ENCODE assay signal across 5 cellular contexts in genomic region chr5:176389769-176390123, GRCh38. TPM values are rescaled to one million over a fixed set of nuclear protein-coding genes. Genes with fewer than 3 reads are reported as not detected.
DNase-seq lines count a peak whose midpoint lies in the region; FAIRE-seq and TF ChIP-seq lines count a peak whose summit lies in the region.
"Not testable (repeated sequence)": the region's sequence is repeated elsewhere in the genome, so short reads cannot be mapped to it uniquely, and the experiment has no call there.

No MANE protein-coding gene starts in this region.

- not testable (repeated sequence) for H3K4me1 ChIP-seq in colonic mucosa
- H3K4me1 ChIP-seq in keratinocyte (ENCODE audit: control insufficient read depth, extremely low read depth, insufficient read depth, low read length), result peaks cover 18% of the 10 kb centered on the region

- not testable (repeated sequence) for FAIRE-seq in keratinocyte (lab: Jason Lieb, UNC)

- not testable (repeated sequence) for H2AFZ ChIP-seq in keratinocyte (ENCODE audit: control insufficient read depth, low read length)

- CTCF ChIA-PET in activated CD4-positive, alpha-beta T cell treated with anti-CD3 and anti-CD28 coated beads, Interleukin-2, amount 10 ng/mL, durations not matched to agents 7 days and 5 days (lab: Charles Lee), result interaction anchor here (0.7 to 1.1 kb wide), 2 partner anchors 58 to 1054 kb away, joined by 3 to 8 read pairs; no protein-coding TSS in a partner anchor

- H3K9me3 ChIP-seq in colonic mucosa; keratinocyte (ENCODE audit: control insufficient read depth, low read depth, low read length): not testable (repeated sequence)

- H4K20me1 ChIP-seq in keratinocyte (ENCODE audit: control insufficient read depth, extremely low read depth, insufficient read depth, low read length), result not testable (repeated sequence)

- H3K27ac ChIP-seq in HL-60 (replicated peaks) (peak overlapping the region; percentile 97), colonic mucosa (peak overlapping the region; percentile 91), keratinocyte (ENCODE audit: control insufficient read depth, insufficient read depth, low read length) (peak overlapping the region; percentile 93)

- peaks cover 42% of the 10 kb centered on the region for H3K36me3 Mint-ChIP-seq in activated CD4-positive, alpha-beta T cell treated with anti-CD3 and anti-CD28 coated beads, Interleukin-2, amount 10 ng/mL, durations not matched to agents 7 days and 5 days (ENCODE audit: low read depth)

- peak overlapping the region; percentile 92 for H3K4me2 ChIP-seq in keratinocyte (ENCODE audit: control insufficient read depth, extremely low read depth, insufficient read depth, low read depth, low read length)

- H3K9ac ChIP-seq in colonic mucosa (ENCODE audit: low read depth in 2 of 2, low read length in 2 of 2) (peak overlapping the region in 1 of 2 donors; percentile 97), keratinocyte (ENCODE audit: control insufficient read depth, extremely low read depth, insufficient read depth, low read length) (peak overlapping the region; percentile 92)

- not testable (repeated sequence) for H3K27me3 ChIP-seq in HL-60 (ENCODE audit: insufficient read depth, poor library complexity, severe bottlenecking); colonic mucosa; keratinocyte (ENCODE audit: control insufficient read depth, extremely low read depth, insufficient read depth, low read length)

- H3K4me1 Mint-ChIP-seq in activated CD4-positive, alpha-beta T cell treated with anti-CD3 and anti-CD28 coated beads, Interleukin-2, amount 10 ng/mL, durations not matched to agents 7 days and 5 days, result peaks cover 39% of the 10 kb centered on the region

- H3K36me3 ChIP-seq in colonic mucosa, result not testable (repeated sequence)
- peaks cover 43 to 61% of the 10 kb centered on the region in 2 experiments for H3K36me3 ChIP-seq in keratinocyte (ENCODE audit: control insufficient read depth in 2 of 2, extremely low read depth in 1 of 2, insufficient read depth in 2 of 2, low read length in 2 of 2)

- H3K27ac Mint-ChIP-seq in activated CD4-positive, alpha-beta T cell treated with anti-CD3 and anti-CD28 coated beads, Interleukin-2, amount 10 ng/mL, durations not matched to agents 7 days and 5 days, result peak overlapping the region; percentile 98

- peaks cover 39% of the 10 kb centered on the region for H3K79me2 ChIP-seq in keratinocyte (ENCODE audit: control insufficient read depth, insufficient read depth, low read length)

- not testable (repeated sequence) for H3K9me1 ChIP-seq in keratinocyte (ENCODE audit: control insufficient read depth, extremely low read depth, insufficient read depth, low read length)

- TF ChIP-seq CTCF in HL-60 (IDR thresholded peaks at IDR 0.05; ENCODE audit: insufficient read depth, low read length); colonic mucosa (IDR thresholded peaks at IDR 0.05); keratinocyte (optimal IDR thresholded peaks at IDR 0.05 in 1 of 3, IDR thresholded peaks at IDR 0.05 in 1 of 3, conservative IDR thresholded peaks at IDR 0.05 in 1 of 3; ENCODE audit: extremely low read depth in 1 of 3, insufficient read depth in 2 of 3, low read length in 3 of 3): not testable (repeated sequence)

- POLR2A ChIA-PET in activated CD4-positive, alpha-beta T cell treated with anti-CD3 and anti-CD28 coated beads, Interleukin-2, amount 10 ng/mL, durations not matched to agents 7 days and 5 days (lab: Charles Lee), result interaction anchor here (0.7 kb wide), 1 partner anchor 35 kb away, joined by 4 read pairs; no protein-coding TSS in a partner anchor

- H3K27me3 Mint-ChIP-seq in activated CD4-positive, alpha-beta T cell treated with anti-CD3 and anti-CD28 coated beads, Interleukin-2, amount 10 ng/mL, durations not matched to agents 7 days and 5 days, result not testable (repeated sequence)

- not testable (repeated sequence) for DNase-seq in HL-60 (ENCODE audit: low read depth in 1 of 2, low spot score in 1 of 2); activated CD4-positive, alpha-beta T cell treated with anti-CD3 and anti-CD28 coated beads, Interleukin-2, amount 10 ng/mL, durations not matched to agents 7 days and 5 days; colonic mucosa; keratinocyte (ENCODE audit: low read depth, low spot score)
- DNase-seq in posterior vena cava (ENCODE audit: low spot score), result peak; percentile 47

- peak overlapping the region; percentile 91 for H3K4me3 ChIP-seq in HL-60 (replicated peaks; ENCODE audit: insufficient read depth, low read length)
- peak overlapping the region; percentile 92 for H3K4me3 ChIP-seq in colonic mucosa
- H3K4me3 ChIP-seq in keratinocyte (ENCODE audit: control insufficient read depth in 2 of 3, extremely low read depth in 1 of 3, insufficient read depth in 2 of 3, low read depth in 1 of 3, low read length in 3 of 3), result peak overlapping the region; percentile 78 to 90 (median 83)

- H3K9me3 Mint-ChIP-seq in activated CD4-positive, alpha-beta T cell treated with anti-CD3 and anti-CD28 coated beads, Interleukin-2, amount 10 ng/mL, durations not matched to agents 7 days and 5 days, result not testable (repeated sequence)

- peak overlapping the region; percentile 95 for H3K4me3 Mint-ChIP-seq in activated CD4-positive, alpha-beta T cell treated with anti-CD3 and anti-CD28 coated beads, Interleukin-2, amount 10 ng/mL, durations not matched to agents 7 days and 5 days

- dilution Hi-C loops in keratinocyte (cut with MboI; ENCODE audit: extremely low pct_ligation_motif_present, low sequenced_read_pairs), result not testable (repeated sequence)

- intact Hi-C loops in colonic mucosa (cut with DNase I); posterior vena cava (cut with DNase I): not testable (repeated sequence)

RNA-seq across cellular contexts. Expression of gene HIGD2A, which starts 1.2 kb away (rescaled TPM):
- 100 to 1,000 TPM; 143 to 150 TPM for total RNA-seq in activated CD4-positive, alpha-beta T cell treated with anti-CD3 and anti-CD28 coated beads, Interleukin-2, amount 10 ng/mL, durations not matched to agents 7 days and 5 days
- total RNA-seq in colonic mucosa (100 to 1,000 TPM; 173 to 227 TPM), posterior vena cava (10 to 100 TPM; 66.9 to 90.4 TPM)
- 74.6 to 91.4 TPM (median 87.9 TPM) in 3 replicates for polyA plus RNA-seq in keratinocyte
- 5.6 TPM for polyA plus RNA-seq in keratinocyte (2011; ENCODE audit: low read depth)
- polyA plus RNA-seq in keratinocyte (2011; cell fraction: cytosol; rRNA removed), result 79.7 and 125 TPM in 2 replicates
- polyA plus RNA-seq in keratinocyte (2011; cell fraction: nucleus; rRNA removed), result 25.9 and 37.5 TPM in 2 replicates
- polyA plus RNA-seq in keratinocyte (2012; ENCODE audit: low replicate concordance), result 113 and 117 TPM in 2 replicates
- 41.8 to 68.1 TPM (median 53.4 TPM) in 3 replicates for polyA minus RNA-seq in keratinocyte
- 113 TPM for polyA minus RNA-seq in keratinocyte (2011; cell fraction: cytosol; rRNA and poly(A)+ RNA removed)
- polyA minus RNA-seq in keratinocyte (2011; cell fraction: nucleus; rRNA and poly(A)+ RNA removed), result 14.7 and 17.1 TPM in 2 replicates

RNA-seq across cellular contexts. Expression of gene NOP16, which starts 1.3 kb away (rescaled TPM):
- total RNA-seq in activated CD4-positive, alpha-beta T cell treated with anti-CD3 and anti-CD28 coated beads, Interleukin-2, amount 10 ng/mL, durations not matched to agents 7 days and 5 days, result 10 to 100 TPM; 29.1 to 34.0 TPM
- total RNA-seq in colonic mucosa, result 10 to 100 TPM; 17.1 to 45.7 TPM
- polyA plus RNA-seq in keratinocyte, result 73.3 to 101 TPM (median 96.7 TPM) in 3 replicates
- polyA plus RNA-seq in keratinocyte (2011; ENCODE audit: low read depth), result 52.9 TPM
- 73.0 and 88.7 TPM in 2 replicates for polyA plus RNA-seq in keratinocyte (2011; cell fraction: cytosol; rRNA removed)
- polyA plus RNA-seq in keratinocyte (2011; cell fraction: nucleus; rRNA removed), result 80.9 and 89.6 TPM in 2 replicates
- 62.2 and 82.2 TPM in 2 replicates for polyA plus RNA-seq in keratinocyte (2012; ENCODE audit: low replicate concordance)
- polyA minus RNA-seq in keratinocyte, result 17.5 to 26.1 TPM (median 22.9 TPM) in 3 replicates
- polyA minus RNA-seq in keratinocyte (2011; cell fraction: cytosol; rRNA and poly(A)+ RNA removed), result 71.7 TPM
- 20.8 and 25.3 TPM in 2 replicates for polyA minus RNA-seq in keratinocyte (2011; cell fraction: nucleus; rRNA and poly(A)+ RNA removed)
- total RNA-seq in posterior vena cava, result 10 to 100 TPM; 17.5 to 18.1 TPM

RNA-seq across cellular contexts. Expression of gene ARL10, which starts 24.5 kb away (rescaled TPM):
- total RNA-seq in activated CD4-positive, alpha-beta T cell treated with anti-CD3 and anti-CD28 coated beads, Interleukin-2, amount 10 ng/mL, durations not matched to agents 7 days and 5 days, result 1 to 10 TPM; 5.4 to 7.7 TPM
- total RNA-seq in colonic mucosa, result 1 to 10 TPM; 1.3 to 2.8 TPM
- polyA plus RNA-seq in keratinocyte, result 0.70 to 2.4 TPM (median 1.6 TPM) in 3 replicates
- 1.0 TPM for polyA plus RNA-seq in keratinocyte (2011; ENCODE audit: low read depth)
- 0.66 and 0.72 TPM in 2 replicates for polyA plus RNA-seq in keratinocyte (2011; cell fraction: cytosol; rRNA removed)
- 2.4 and 3.8 TPM in 2 replicates for polyA plus RNA-seq in keratinocyte (2011; cell fraction: nucleus; rRNA removed)
- 1.4 and 2.2 TPM in 2 replicates for polyA plus RNA-seq in keratinocyte (2012; ENCODE audit: low replicate concordance)
- polyA minus RNA-seq in keratinocyte, result 1.5 to 3.0 TPM (median 2.1 TPM) in 3 replicates
- polyA minus RNA-seq in keratinocyte (2011; cell fraction: cytosol; rRNA and poly(A)+ RNA removed), result 3.1 TPM
- polyA minus RNA-seq in keratinocyte (2011; cell fraction: nucleus; rRNA and poly(A)+ RNA removed), result 1.3 and 2.9 TPM in 2 replicates
- 10 to 100 TPM; 12.4 to 15.2 TPM for total RNA-seq in posterior vena cava

RNA-seq across cellular contexts. Expression of gene CLTB, which starts 26.6 kb away (rescaled TPM):
- 10 to 100 TPM; 53.8 to 65.8 TPM for total RNA-seq in activated CD4-positive, alpha-beta T cell treated with anti-CD3 and anti-CD28 coated beads, Interleukin-2, amount 10 ng/mL, durations not matched to agents 7 days and 5 days
- total RNA-seq in colonic mucosa, result 100 to 1,000 TPM; 181 to 263 TPM
- 326 to 485 TPM (median 427 TPM) in 3 replicates for polyA plus RNA-seq in keratinocyte
- polyA plus RNA-seq in keratinocyte (2011; ENCODE audit: low read depth), result 465 TPM
- polyA plus RNA-seq in keratinocyte (2011; cell fraction: cytosol; rRNA removed), result 241 and 487 TPM in 2 replicates
- 219 and 221 TPM in 2 replicates for polyA plus RNA-seq in keratinocyte (2011; cell fraction: nucleus; rRNA removed)
- 435 and 459 TPM in 2 replicates for polyA plus RNA-seq in keratinocyte (2012; ENCODE audit: low replicate concordance)
- 151 to 200 TPM (median 157 TPM) in 3 replicates for polyA minus RNA-seq in keratinocyte
- polyA minus RNA-seq in keratinocyte (2011; cell fraction: cytosol; rRNA and poly(A)+ RNA removed), result 467 TPM
- polyA minus RNA-seq in keratinocyte (2011; cell fraction: nucleus; rRNA and poly(A)+ RNA removed), result 69.2 and 77.9 TPM in 2 replicates
- 100 to 1,000 TPM; 147 to 179 TPM for total RNA-seq in posterior vena cava

RNA-seq across cellular contexts. Expression of gene KIAA1191, which starts 28.2 kb away (rescaled TPM):
- total RNA-seq in activated CD4-positive, alpha-beta T cell treated with anti-CD3 and anti-CD28 coated beads, Interleukin-2, amount 10 ng/mL, durations not matched to agents 7 days and 5 days, result 10 to 100 TPM; 46.3 to 53.6 TPM
- total RNA-seq in colonic mucosa, result 10 to 100 TPM; 57.4 to 89.1 TPM
- polyA plus RNA-seq in keratinocyte, result 100 to 128 TPM (median 112 TPM) in 3 replicates
- 29.3 TPM for polyA plus RNA-seq in keratinocyte (2011; ENCODE audit: low read depth)
- 125 and 133 TPM in 2 replicates for polyA plus RNA-seq in keratinocyte (2011; cell fraction: cytosol; rRNA removed)
- polyA plus RNA-seq in keratinocyte (2011; cell fraction: nucleus; rRNA removed), result 66.7 and 77.1 TPM in 2 replicates
- polyA plus RNA-seq in keratinocyte (2012; ENCODE audit: low replicate concordance), result 59.4 and 78.0 TPM in 2 replicates
- 116 to 204 TPM (median 141 TPM) in 3 replicates for polyA minus RNA-seq in keratinocyte
- 122 TPM for polyA minus RNA-seq in keratinocyte (2011; cell fraction: cytosol; rRNA and poly(A)+ RNA removed)
- 29.3 and 42.0 TPM in 2 replicates for polyA minus RNA-seq in keratinocyte (2011; cell fraction: nucleus; rRNA and poly(A)+ RNA removed)
- total RNA-seq in posterior vena cava, result 10 to 100 TPM; 80.9 to 90.2 TPM
